Comparison of ENCODE assay signal across 10 cellular contexts in the genomic region with DNA sequence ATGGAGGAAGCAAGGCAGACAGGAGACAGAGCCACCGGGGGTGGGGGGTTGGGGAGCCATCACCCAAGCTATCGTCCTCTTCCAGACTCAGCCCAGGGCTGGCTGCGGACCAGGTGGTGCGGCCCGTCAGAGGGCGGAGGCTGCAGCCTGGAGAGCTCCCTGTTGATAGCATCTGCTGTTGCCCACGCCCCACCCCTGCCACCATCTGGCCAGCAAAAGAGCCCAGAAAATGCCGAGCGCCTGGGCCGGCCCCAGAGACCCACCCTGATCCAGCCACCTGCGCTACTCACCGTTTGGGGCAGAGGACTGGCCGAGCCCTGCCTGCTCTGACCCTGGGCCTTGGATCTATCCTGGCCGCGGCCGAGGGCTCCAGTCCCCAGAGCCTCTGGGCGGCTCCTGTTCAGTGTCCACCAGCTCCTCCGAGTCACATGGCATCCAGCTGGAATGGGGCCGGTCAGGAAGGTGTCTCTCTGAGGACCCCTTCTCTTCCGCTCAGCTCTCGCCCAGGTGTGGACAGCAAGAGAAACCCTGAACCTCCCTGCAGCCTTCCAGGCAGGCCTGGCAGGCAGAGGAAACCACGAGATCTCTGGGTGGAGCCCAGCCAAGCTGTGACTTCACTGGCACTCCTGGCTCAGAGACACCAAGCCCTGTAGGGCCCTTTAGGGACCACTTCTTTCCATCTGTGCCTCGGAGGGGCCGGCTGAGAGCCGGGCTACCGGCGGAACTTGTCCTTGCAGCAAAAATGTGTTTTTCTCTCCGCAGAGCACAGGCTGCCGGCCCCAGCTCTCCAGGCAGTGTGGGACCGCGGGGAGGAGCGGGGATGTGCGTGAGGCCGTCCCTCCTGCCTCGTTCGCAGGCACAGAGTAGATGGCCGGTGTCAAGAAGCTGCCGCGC. TPM values are rescaled to one million over a fixed set of nuclear protein-coding genes. Genes with fewer than 3 reads are reported as not detected.
A peak's percentile ranks its signal among the peaks of the same experiment; 100 is the strongest.
DNase-seq lines count a peak whose midpoint lies in the region; ATAC-seq, FAIRE-seq and TF ChIP-seq lines count a peak whose summit lies in the region.
"Had no signal": no experiment of that assay in that cellular context is flagged by ENCODE, and none has a peak within 500 bp of the region (broad histone marks: within the 10 kb centered on the region; RNA-seq: fewer than 3 reads in every experiment).

TSS of gene MRGPRE (minus strand) at position 567 of the 894 bp plus-strand sequence. CDS start 3,618 bp downstream, outside the sequence.

- DNase-seq in A549 (ENCODE audit: low read depth in 1 of 2, low spot score in 1 of 2): no peak
- peak; percentile 46 for DNase-seq in HT-29 (ENCODE audit: low spot score)
- DNase-seq in K562 (ENCODE audit: extremely low read depth in 1 of 4, low spot score in 3 of 4): peak; percentile 85 to 98 (median 92)
- DNase-seq in lower lobe of right lung: peak; percentile 46
- no peak for DNase-seq in Caco-2
- DNase-seq in activated effector memory CD4-positive, alpha-beta T cell treated with Interleukin-2 at 50 U/mL for 16 hours: no peak
- DNase-seq in epidermal melanocyte (ENCODE audit: insufficient read length, low spot score): no peak
- DNase-seq in brain microvascular endothelial cell: no peak
- DNase-seq: SW 1271 had no signal

- H3K4me2 ChIP-seq in A549 (no peak within 1 kb of the TSS), K562 (ENCODE audit: insufficient read depth, low read length) (peak within 1 kb of the TSS; percentile 68)

- in situ Hi-C loops in K562 (cut with MboI): no loop called here
- in situ Hi-C loops in brain microvascular endothelial cell (cut with HindIII; ENCODE audit: low pct_ligation_motif_present, low sequenced_read_pairs): no loop called here

- H3K9me3 Mint-ChIP-seq in Caco-2 (ENCODE audit: unreplicated experiment): no peaks in the 10 kb centered on the region

- no TSS peak for BruUV-seq in K562 (replicated peaks; lab: Mats Ljungman, UMichigan)
- BruUV-seq in Caco-2 (replicated peaks; lab: Mats Ljungman, UMichigan): no TSS peak

- H3K4me3 ChIP-seq in A549 (no peak within 1 kb of the TSS), K562 (no peak within 1 kb of the TSS), lower lobe of right lung (peak within 1 kb of the TSS; percentile 14), Caco-2 (ENCODE audit: low read depth, low read length) (no peak within 1 kb of the TSS), brain microvascular endothelial cell (ENCODE audit: low read depth, low read length) (no peak within 1 kb of the TSS)

- POLR2A ChIA-PET in A549 (lab: Yijun Ruan, JAX) (no interaction called here), K562 (lab: Yijun Ruan, JAX) (interaction anchor here (0.6 to 1.2 kb wide), 3 partner anchors 11 to 18 kb away, joined by 3 to 4 read pairs (median 3); no protein-coding TSS in a partner anchor), Caco-2 (lab: Charles Lee) (no interaction called here)

- H2AFZ ChIP-seq in K562 (ENCODE audit: low read depth, low read length): peak within 1 kb of the TSS; percentile 79

- TF ChIP-seq POLR2A in A549 (IDR thresholded peaks at IDR 0.05; ENCODE audit: low read length): no peak
- no peak for TF ChIP-seq POLR2A in K562 (conservative IDR thresholded peaks at IDR 0.05)

- TF ChIP-seq RAD21 in A549 (conservative IDR thresholded peaks at IDR 0.05 in 1 of 2, IDR thresholded peaks at IDR 0.05 in 1 of 2) (no peak), K562 (CRISPR knock-in tag; conservative IDR thresholded peaks at IDR 0.05 in 1 of 2, IDR thresholded peaks at IDR 0.05 in 1 of 2) (no peak)

- TF ChIP-seq CTCF in A549 (IDR thresholded peaks at IDR 0.05) (no peak), K562 (IDR thresholded peaks at IDR 0.05 in 2 of 3, conservative IDR thresholded peaks at IDR 0.05 in 1 of 3; ENCODE audit: insufficient read depth in 2 of 3, low read depth in 1 of 3, low read length in 3 of 3) (no peak; a peak in 1 of 6 replicates), lower lobe of right lung (IDR thresholded peaks at IDR 0.05) (no peak), Caco-2 (IDR thresholded peaks at IDR 0.05; ENCODE audit: insufficient read depth in 1 of 2, low read depth in 1 of 2, low read length in 1 of 2, severe bottlenecking in 1 of 2, unreplicated experiment in 1 of 2) (no peak), brain microvascular endothelial cell (IDR thresholded peaks at IDR 0.05; ENCODE audit: low read depth, low read length, missing control alignments) (no peak)

- peaks cover 33% of the 10 kb centered on the region for H3K27me3 Mint-ChIP-seq in Caco-2 (ENCODE audit: insufficient read depth, unreplicated experiment)

- H3K4me1 ChIP-seq in A549: no peaks in the 10 kb centered on the region
- peaks cover 16 to 54% of the 10 kb centered on the region in 2 experiments for H3K4me1 ChIP-seq in K562 (replicated peaks in 1 of 2; ENCODE audit: control insufficient read depth in 2 of 2, insufficient read depth in 2 of 2, low read length in 2 of 2)
- H3K4me1 ChIP-seq in lower lobe of right lung: no peaks in the 10 kb centered on the region
- H3K4me1 ChIP-seq in Caco-2: no peaks in the 10 kb centered on the region

- ATAC-seq in A549: peak; percentile 26 to 56; a peak in 4 of 6 replicates
- peak; percentile 89 for ATAC-seq in K562
- peak; percentile 41 to 67 for ATAC-seq in lower lobe of right lung
- ATAC-seq: left lobe of liver had no signal

- H3K27me3 ChIP-seq in K562 (ENCODE audit: control insufficient read depth in 2 of 2, insufficient read depth in 2 of 2, low read length in 2 of 2): no peaks in the 10 kb centered on the region
- peaks cover 21% of the 10 kb centered on the region for H3K27me3 ChIP-seq in lower lobe of right lung (ENCODE audit: low read depth)
- H3K27me3 ChIP-seq in Caco-2 (replicated peaks; ENCODE audit: control insufficient read depth, insufficient read depth, low read length): no peaks in the 10 kb centered on the region; the same call in none of the 2 replicates
- H3K27me3 ChIP-seq in brain microvascular endothelial cell (replicated peaks): peaks cover 22% of the 10 kb centered on the region

- no peaks in the 10 kb centered on the region for H3K36me3 Mint-ChIP-seq in Caco-2 (ENCODE audit: insufficient read depth, unreplicated experiment)

- TF ChIP-seq EP300 in A549 (IDR thresholded peaks at IDR 0.05): no peak
- TF ChIP-seq EP300 in K562 (IDR thresholded peaks at IDR 0.05; ENCODE audit: low read length): peak; percentile 52; the same call in 1 of the 2 replicates

- no peaks in the 10 kb centered on the region for H4K20me1 ChIP-seq in K562 (replicated peaks; ENCODE audit: control insufficient read depth, insufficient read depth, low read length)

- CTCF ChIA-PET in A549 (lab: Yijun Ruan, JAX): interaction anchor here (0.9 kb wide), 1 partner anchor 195 kb away, joined by 3 read pairs; no protein-coding TSS in a partner anchor
- CTCF ChIA-PET in K562 (lab: Yijun Ruan, JAX; ENCODE audit: low intra/inter-chr PET ratio): no interaction called here
- CTCF ChIA-PET in Caco-2 (lab: Charles Lee): no interaction called here

- peak within 1 kb of the TSS; percentile 33 to 86; a peak in 3 of 4 replicates for H3K9ac ChIP-seq in K562 (ENCODE audit: insufficient read depth in 1 of 2, low read depth in 2 of 2, low read length in 2 of 2)

- no peak within 1 kb of the TSS for H3K4me3 Mint-ChIP-seq in Caco-2 (ENCODE audit: unreplicated experiment)

- H3K27ac ChIP-seq in A549 (no peak within 1 kb of the TSS), K562 (ENCODE audit: extremely low read depth, low read depth, low read length) (no peak within 1 kb of the TSS; the same call in 2 of the 3 replicates), lower lobe of right lung (no peak within 1 kb of the TSS), brain microvascular endothelial cell (no peak within 1 kb of the TSS)

- intact Hi-C loops in K562 (cut with micrococcal nuclease): no loop called here
- intact Hi-C loops in lower lobe of right lung (cut with DNase I): no loop called here
- intact Hi-C loops in Caco-2 (cut with micrococcal nuclease; ENCODE audit: unreplicated experiment): no loop called here

- H3K9me1 ChIP-seq in K562 (ENCODE audit: control insufficient read depth, insufficient read depth, low read length): peaks cover 4% of the 10 kb centered on the region

- H3K36me3 ChIP-seq in K562 (ENCODE audit: control insufficient read depth, insufficient read depth, low read length): no peaks in the 10 kb centered on the region
- no peaks in the 10 kb centered on the region for H3K36me3 ChIP-seq in lower lobe of right lung
- no peaks in the 10 kb centered on the region for H3K36me3 ChIP-seq in Caco-2 (ENCODE audit: control insufficient read depth, insufficient read depth, low read length)
- H3K36me3 ChIP-seq in brain microvascular endothelial cell (replicated peaks): no peaks in the 10 kb centered on the region

- H3K4me1 Mint-ChIP-seq in Caco-2 (ENCODE audit: low read depth, unreplicated experiment): no peaks in the 10 kb centered on the region

- FAIRE-seq in A549 (lab: Jason Lieb, UNC): no peak
- peak; percentile 48 for FAIRE-seq in K562 (lab: Jason Lieb, UNC)

- 55% methylated on average over 30 of the region's 39 CpGs for WGBS in A549 (ENCODE audit: missing lambda C conversion rate)
- WGBS in K562 (ENCODE audit: insufficient coverage, low coverage, missing lambda C conversion rate): 54% methylated on average over 37 of the region's 39 CpGs

- no peak within 1 kb of the TSS for H3K27ac Mint-ChIP-seq in Caco-2 (ENCODE audit: unreplicated experiment)

- H3K79me2 ChIP-seq in K562 (ENCODE audit: control insufficient read depth, insufficient read depth, low read length): no peaks in the 10 kb centered on the region

- no peaks in the 10 kb centered on the region for H3K9me3 ChIP-seq in A549
- H3K9me3 ChIP-seq in K562 (replicated peaks; ENCODE audit: control insufficient read depth, insufficient read depth, low read depth, low read length): no peaks in the 10 kb centered on the region
- no peaks in the 10 kb centered on the region for H3K9me3 ChIP-seq in lower lobe of right lung
- H3K9me3 ChIP-seq in Caco-2: no peaks in the 10 kb centered on the region

RNA-seq across cellular contexts. Expression of gene MRGPRE, which starts in this region (rescaled TPM):
- polyA plus RNA-seq in A549 (2011; rRNA removed) (not detected in 2 replicates), A549 (2017; fragmentation: RNase III; extraction: RNeasy Plus Mini Kit Qiagen cat#74134 plus additional on column Dnase treatment) (not detected in 3 replicates), K562 (2011; rRNA removed) (not detected in 2 replicates), K562 (2014; fragmentation: Illumina TruSeq; extraction: Trizol) (not detected in 2 replicates), K562 (2014; fragmentation: Nextera tagmentation; extraction: Ambion mirVana) (not detected), K562 (2014; rRNA removed) (not detected in 2 replicates)
- not detected in 2 replicates for polyA plus RNA-seq in A549 (2012; cell fraction: cytosol; rRNA removed)
- not detected in 2 replicates for polyA plus RNA-seq in A549 (2012; cell fraction: nucleus; rRNA removed)
- polyA minus RNA-seq in A549 (2011; rRNA and poly(A)+ RNA removed): not detected in 2 replicates
- total RNA-seq in HT-29 (2014; rRNA removed; shearing (Covaris generic)): 0.36 TPM in 1 of 2 replicates, not detected in the other
- not detected in 2 replicates for total RNA-seq in K562 (2011; cell fraction: chromatin; rRNA removed; ENCODE audit: low replicate concordance)
- total RNA-seq in K562 (2011; cell fraction: nucleolus; rRNA removed): not detected in 2 replicates
- not detected in 2 replicates for total RNA-seq in K562 (2011; cell fraction: nucleoplasm; rRNA removed)
- total RNA-seq in K562 (2014; rRNA removed) (not detected in 2 replicates), K562 (2014; rRNA removed; fragmentation: Illumina TruSeq; extraction: Trizol) (not detected in 2 replicates), K562 (2015; rRNA removed; fragmentation: Illumina TruSeq; extraction: Trizol) (not detected in 2 replicates), K562 (2021) (not detected in 2 replicates), lower lobe of right lung (not detected), Caco-2 (2022) (not detected in 2 replicates)
- 0.09 TPM in 1 of 2 replicates, not detected in the other for polyA plus RNA-seq in K562 (2011; cell fraction: cytosol; rRNA removed)
- not detected in 2 replicates for polyA plus RNA-seq in K562 (2011; cell fraction: nucleus; rRNA removed)
- polyA plus RNA-seq in K562 (2012): not detected in 2 replicates
- not detected in 2 replicates for polyA minus RNA-seq in K562 (2011; rRNA and poly(A)+ RNA removed)
- polyA minus RNA-seq in K562 (2011; cell fraction: cytosol; rRNA and poly(A)+ RNA removed): not detected in 2 replicates
- polyA minus RNA-seq in K562 (2011; cell fraction: nucleus; rRNA and poly(A)+ RNA removed): not detected in 2 replicates
- total RNA-seq: left lobe of liver had no signal

Comparison
In these comparisons a context has a peak if more than half of its experiments do, and no peak if none do; other contexts are left out.
1. Peak in ATAC-seq in A549; RNA of the gene not detected or under 1 TPM.
2. Peak in DNase-seq in HT-29; RNA of the gene not detected or under 1 TPM.
3. Peak in DNase-seq, ATAC-seq, H3K9ac ChIP-seq and H3K4me2 ChIP-seq in K562; RNA of the gene not detected or under 1 TPM.
4. Peak in DNase-seq, ATAC-seq and H3K4me3 ChIP-seq in lower lobe of right lung; RNA of the gene not detected or under 1 TPM.
5. Of the 35 proteins assayed by ChIP-seq in both K562 and A549: peak only in K562: EP300, MAZ, USF2 and ZFP36; only in A549: none; in both: none; in neither: 30; mixed calls (peak in some experiments, not most) for 1.